Comparison of ENCODE assay signal across 23 cellular contexts in the genomic region with DNA sequence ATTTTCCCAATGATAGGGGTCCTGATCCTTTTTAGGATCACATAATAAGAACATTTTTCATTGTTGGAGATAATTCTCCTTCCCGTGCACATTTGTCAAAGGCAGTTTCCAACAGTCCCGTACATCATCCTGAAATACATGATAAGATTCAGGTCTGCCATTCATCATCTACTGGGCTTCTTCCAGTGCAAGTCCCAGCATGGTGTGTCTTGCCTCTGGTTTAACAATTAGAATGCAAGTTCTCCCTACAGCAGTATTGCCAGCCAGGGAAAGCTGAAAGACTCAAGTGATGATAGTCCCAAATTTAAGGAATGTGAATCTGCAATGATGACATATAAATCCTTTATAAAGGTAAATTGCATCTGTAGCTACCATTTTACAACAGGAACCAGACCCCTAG.
"Had no signal": no experiment of that assay in that cellular context is flagged by ENCODE, and none has a peak within 500 bp of the region (broad histone marks: within the 10 kb centered on the region; RNA-seq: fewer than 3 reads in every experiment).

No MANE protein-coding gene starts in this region.

- H3K27ac ChIP-seq: left ventricle myocardium inferior, ovary, right atrium auricular region, skin epidermis, stomach, testis, tibial artery, uterus had no signal

- FAIRE-seq: islet of Langerhans had no signal

- H3K36me3 ChIP-seq: left ventricle myocardium inferior, ovary, right atrium auricular region, stomach, tibial artery, uterus had no signal

- H3K4me3 ChIP-seq: left ventricle myocardium inferior, lung, mucosa of descending colon, ovary, right atrium auricular region, skin epidermis, stomach, testis, tibial artery, uterus had no signal

- H3K27me3 ChIP-seq: ovary, right atrium auricular region, stomach, testis, tibial artery, uterus had no signal

- H3K4me1 ChIP-seq: left ventricle myocardium inferior, right atrium auricular region, stomach, testis, tibial artery, uterus had no signal

- DNase-seq: hypothalamus; immature natural killer cell; left ventricle myocardium inferior; midbrain; mucosa of descending colon; naive thymus-derived CD4-positive, alpha-beta T cell; ovary; stimulated activated CD4-positive, alpha-beta T cell treated with anti-CD3 and anti-CD28 coated beads, Interleukin-12 subunit alpha, Interleukin-12 subunit beta, amount 100 ng/mL, for 4 hours; stimulated activated CD4-positive, alpha-beta T cell treated with anti-CD3 and anti-CD28 coated beads, Interleukin-15, amount 100 ng/mL, for 24 hours; stimulated activated CD4-positive, alpha-beta T cell treated with anti-CD3 and anti-CD28 coated beads, Interleukin-2, amount 100 ng/mL, for 24 hours; stimulated activated CD4-positive, alpha-beta T cell treated with anti-CD3 and anti-CD28 coated beads, Interleukin-4, amount 100 ng/mL, for 1 hour; stimulated activated naive B cell treated with anti-CD40 and anti-IgM and Interleukin-4, amounts not matched to agents 10 μg/mL and 1 μg/mL and 100 μg/mL, for 72 hours; stimulated activated naive CD8-positive, alpha-beta T cell treated with anti-CD3 and anti-CD28 coated beads, Interleukin-15, Interleukin-2, amounts not matched to agents 100 U/mL and 50 U/mL, for 24 hours; stomach; testis; tibial artery; uterus had no signal

- H3K9me3 ChIP-seq: left ventricle myocardium inferior, mucosa of descending colon, ovary, right atrium auricular region, stomach, testis, tibial artery, uterus had no signal

- ATAC-seq: mucosa of descending colon; naive thymus-derived CD4-positive, alpha-beta T cell; natural killer cell treated with Interleukin-12 subunit alpha and Interleukin-12 subunit beta and Interleukin-15 and Interleukin-18, amount 100 ng/mL, for 72 hours; sciatic nerve; stimulated activated naive B cell treated with anti-CD40 and anti-IgM and Interleukin-4, amounts not matched to agents 10 μg/mL and 1 μg/mL and 100 μg/mL, for 72 hours; stimulated activated naive CD8-positive, alpha-beta T cell treated with anti-CD3 and anti-CD28 coated beads, Interleukin-15, Interleukin-2, amounts not matched to agents 100 U/mL and 50 U/mL, for 24 hours had no signal
